8 cellular contexts compared by ENCODE assay signal in the genomic region with DNA sequence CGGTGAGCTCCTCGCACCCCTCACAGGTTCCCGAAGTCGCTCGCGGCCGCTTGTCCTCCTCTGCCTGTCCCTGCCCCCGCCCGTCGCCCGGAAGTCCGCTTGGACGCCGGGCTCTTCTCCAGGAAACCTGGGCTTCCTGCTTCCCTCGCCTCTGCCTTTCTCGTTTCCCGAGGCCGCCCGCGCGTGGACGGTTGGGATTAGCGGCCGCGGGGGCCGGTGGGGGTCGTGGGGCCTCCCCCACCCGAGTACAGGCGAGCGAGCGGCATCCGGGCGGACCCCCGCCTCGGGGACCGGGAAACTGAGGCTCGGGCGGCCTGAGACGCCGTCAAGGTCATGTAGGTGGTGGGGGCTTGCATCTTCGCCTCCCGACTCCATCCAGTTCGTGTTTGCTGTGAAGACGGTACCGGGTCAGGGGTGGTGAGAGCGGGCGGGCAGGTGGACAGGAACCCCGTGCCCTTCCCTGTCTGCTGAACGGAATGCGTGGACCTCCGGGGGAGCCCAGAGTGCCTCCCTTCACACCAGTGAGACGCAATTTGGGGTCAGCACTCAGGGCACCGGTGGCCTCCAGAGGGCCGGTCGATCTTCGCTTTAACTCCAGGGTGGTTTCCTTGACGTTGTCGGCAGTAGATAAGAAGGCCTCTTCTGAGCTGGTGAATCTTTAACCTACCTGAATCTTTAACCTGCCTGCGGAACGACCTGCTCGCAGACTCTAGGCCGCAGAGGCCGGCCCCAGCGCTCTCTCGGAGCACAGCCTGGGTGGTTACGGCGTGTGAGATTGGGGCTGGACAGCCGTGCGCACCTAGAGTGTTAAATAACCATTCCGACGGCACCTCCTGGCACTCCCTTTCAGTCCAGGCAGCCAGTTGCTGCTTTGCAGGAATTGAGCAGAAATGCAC. TPM values are rescaled to one million over a fixed set of nuclear protein-coding genes. Genes with fewer than 3 reads are reported as not detected.
DNase-seq lines count a peak whose midpoint lies in the region; ATAC-seq and TF ChIP-seq lines count a peak whose summit lies in the region.

No MANE protein-coding gene starts in this region.

- H3K27ac ChIP-seq in IMR-90 (ENCODE audit: insufficient read depth, low read length) (peak overlapping the region; percentile 99), psoas muscle (peak overlapping the region; percentile 100)

- peak overlapping the region; percentile 98 for H3K4ac ChIP-seq in IMR-90 (ENCODE audit: low read depth, low read length)

- peak overlapping the region; percentile 86 for H4K5ac ChIP-seq in IMR-90 (ENCODE audit: low read depth, low read length)

- no peak overlapping the region for H2BK15ac ChIP-seq in IMR-90 (ENCODE audit: low read depth, low read length)

- peaks cover under 1 to 46% of the 10 kb centered on the region in 2 experiments; a peak in 2 of 4 replicates for H3K79me1 ChIP-seq in IMR-90 (ENCODE audit: low read depth in 1 of 2, low read length in 2 of 2)

- H3K4me2 ChIP-seq in IMR-90 (ENCODE audit: low read depth, low read length): peak overlapping the region; percentile 98

- peaks cover 4% of the 10 kb centered on the region; the same call in 1 of the 2 replicates for H3K36me3 ChIP-seq in IMR-90 (ENCODE audit: control insufficient read depth, insufficient read depth, low read length)
- peaks cover 0 to under 1% of the 10 kb centered on the region in 2 donors for H3K36me3 ChIP-seq in psoas muscle (ENCODE audit: insufficient read depth in 1 of 2, low read depth in 1 of 2)

- peaks cover 18% of the 10 kb centered on the region for H3K9me1 ChIP-seq in IMR-90 (ENCODE audit: insufficient read depth, low read length)

- 1% methylated on average over 31 of the region's 71 CpGs; no CpG with 5 or more reads in 1 of the 2 experiments for WGBS in IMR-90 (ENCODE audit: extremely low coverage in 2 of 2, insufficient read length in 1 of 2), 2 experiments
- WGBS in psoas muscle, 3 donors: 0 to 1% (median 1%) methylated on average over 50 to 71 of the region's 71 CpGs

- H3K4me1 ChIP-seq in IMR-90 (ENCODE audit: control insufficient read depth, insufficient read depth, low read length): peaks cover 27% of the 10 kb centered on the region
- H3K4me1 ChIP-seq in psoas muscle: peaks cover 51% of the 10 kb centered on the region

- H3K27me3 ChIP-seq in IMR-90 (ENCODE audit: control insufficient read depth, insufficient read depth, low read length) (no peaks in the 10 kb centered on the region), psoas muscle (ENCODE audit: insufficient read depth in 3 of 3, low read length in 2 of 3) (no peaks in the 10 kb centered on the region)

- peak overlapping the region; percentile 83 for H3K56ac ChIP-seq in IMR-90 (ENCODE audit: extremely low read depth, insufficient read depth, low read length)

- peak overlapping the region; percentile 80 for H2AFZ ChIP-seq in IMR-90 (replicated peaks; ENCODE audit: low read length, poor library complexity)

- H2BK120ac ChIP-seq in IMR-90 (ENCODE audit: low read depth, low read length): peak overlapping the region; percentile 17; the same call in 1 of the 2 replicates

- peak overlapping the region; percentile 62 for H3K14ac ChIP-seq in IMR-90 (replicated peaks; ENCODE audit: low read depth, low read length)

- peaks cover 58% of the 10 kb centered on the region for H4K20me1 ChIP-seq in IMR-90 (ENCODE audit: insufficient read depth, low read length)

- dilution Hi-C loops in IMR-90 (cut with HindIII; ENCODE audit: low sequenced_read_pairs, unreplicated experiment): no loop called here

- peak overlapping the region; percentile 99 for H3K9ac ChIP-seq in IMR-90 (ENCODE audit: low read depth, low read length)

- intact Hi-C loops in IMR-90 (cut with micrococcal nuclease): loop anchor here (5.0 to 10.0 kb wide), 4 partner anchors 86 to 598 kb away; partner anchors contain the start of gene WNT9A
- intact Hi-C loops in Right ventricle myocardium superior (cut with DNase I): no loop called here
- intact Hi-C loops in psoas muscle (cut with DNase I): loop anchor here in 1 of 2 donors (10.0 kb wide), 1 partner anchor 348 kb away; the partner anchor contains the start of genes JMJD4 and SNAP47

- no peak overlapping the region for H2BK20ac ChIP-seq in IMR-90 (ENCODE audit: low read depth, low read length)

- CTCF ChIA-PET in IMR-90 (lab: Yijun Ruan, JAX): no interaction called here

- H2AK5ac ChIP-seq in IMR-90 (ENCODE audit: low read depth, low read length): peak overlapping the region; percentile 100

- H3K23ac ChIP-seq in IMR-90 (ENCODE audit: low read depth, low read length): peak overlapping the region; percentile 87

- ATAC-seq in IMR-90 (ENCODE audit: low read depth): peak; percentile 8
- no peak for ATAC-seq in Right ventricle myocardium superior (ENCODE audit: poor library complexity)
- peak in 2 of 4 donors; percentile 13 to 30 for ATAC-seq in psoas muscle
- ATAC-seq in GM18520 (IDR thresholded peaks at IDR 0.05; ENCODE audit: unreplicated experiment): no peak

- TF ChIP-seq CTCF in IMR-90 (conservative IDR thresholded peaks at IDR 0.05; ENCODE audit: low read depth, low read length) (no peak), psoas muscle (IDR thresholded peaks at IDR 0.05) (no peak), GM10266 (IDR thresholded peaks at IDR 0.05; ENCODE audit: control insufficient read depth, insufficient read depth, low read depth, missing control alignments) (no peak)

- H4K8ac ChIP-seq in IMR-90 (ENCODE audit: low read depth in 2 of 2, low read length in 2 of 2): peak overlapping the region; percentile 77 to 89

- TF ChIP-seq POLR2A in IMR-90 (IDR thresholded peaks at IDR 0.05; ENCODE audit: low read depth, low read length): no peak

- in situ Hi-C loops in IMR-90 (cut with MboI; ENCODE audit: low sequenced_read_pairs): loop anchor here (10.0 kb wide), 1 partner anchor 318 kb away; no protein-coding TSS in a partner anchor

- H2BK5ac ChIP-seq in IMR-90 (ENCODE audit: low read depth, low read length, poor library complexity, severe bottlenecking): peak overlapping the region; percentile 97

- TF ChIP-seq RAD21 in IMR-90 (IDR thresholded peaks at IDR 0.05; ENCODE audit: low read length): no peak

- peak overlapping the region; percentile 100 for H2AK9ac ChIP-seq in IMR-90 (replicated peaks; ENCODE audit: low read depth, low read length, poor library complexity)

- H3K9me3 ChIP-seq in IMR-90 (ENCODE audit: control insufficient read depth, insufficient read depth, low read length) (no peaks in the 10 kb centered on the region), psoas muscle (no peaks in the 10 kb centered on the region)

- no TSS peak for BruUV-seq in IMR-90 (replicated peaks; lab: Mats Ljungman, UMichigan)

- POLR2A ChIA-PET in IMR-90 (lab: Charles Lee; ENCODE audit: unreplicated experiment): no interaction called here

- H3K4me3 ChIP-seq in IMR-90 (ENCODE audit: insufficient read depth, low read depth, low read length) (peak overlapping the region; percentile 100), psoas muscle (peak overlapping the region; percentile 99)

- peak; percentile 25 for DNase-seq in stimulated activated CD4-positive, alpha-beta T cell treated with anti-CD3 and anti-CD28 coated beads, Interleukin-1b, Interleukin-23, amount 100 ng/mL, for 48 hours
- no peak for DNase-seq in stimulated activated CD4-positive, alpha-beta T cell treated with anti-CD3 and anti-CD28 coated beads, Interleukin-12 subunit alpha, Interleukin-12 subunit beta, amount 100 ng/mL, for 4 hours
- DNase-seq in IMR-90 (peak; percentile 29), Right ventricle myocardium superior (peak; percentile 76), psoas muscle (peak; percentile 69 to 86), GM10266 (ENCODE audit: extremely low spot score) (no peak)
- DNase-seq in activated naive CD4-positive, alpha-beta T cell treated with anti-CD3 and anti-CD28 coated beads, Interleukin-2, amount 50 U/mL, for 16 hours: peak; percentile 30

- peak overlapping the region; percentile 92 for H4K91ac ChIP-seq in IMR-90 (ENCODE audit: insufficient read depth, low read depth, low read length)

- H3K18ac ChIP-seq in IMR-90 (ENCODE audit: low read depth, low read length): peak overlapping the region; percentile 76

TF ChIP-seq in IMR-90, 13 proteins besides CTCF, POLR2A, EP300 and RAD21 (continues in another document):
- TF ChIP-seq USF2 (IDR thresholded peaks at IDR 0.05; ENCODE audit: low read depth, low read length) (no peak), BHLHE40 (IDR thresholded peaks at IDR 0.05; ENCODE audit: low read depth, low read length) (no peak)

RNA-seq across cellular contexts. Expression of gene ARF1, which starts 0.7 kb away (rescaled TPM):
- 306 and 330 TPM in 2 replicates for total RNA-seq in IMR-90 (2012; rRNA removed)
- polyA plus RNA-seq in IMR-90 (2012; rRNA removed): 1,099 and 1,100 TPM in 2 replicates
- polyA plus RNA-seq in IMR-90 (2012; cell fraction: cytosol; rRNA removed): 570 and 893 TPM in 2 replicates
- polyA plus RNA-seq in IMR-90 (2012; cell fraction: nucleus; rRNA removed; ENCODE audit: low replicate concordance): 435 and 685 TPM in 2 replicates
- total RNA-seq in Right ventricle myocardium superior: 251 TPM
- 100 to 1,000 TPM; 176 to 328 (median 256) TPM for total RNA-seq in psoas muscle
- polyA plus RNA-seq in psoas muscle: 100 to 1,000 TPM; 257 to 612 (median 345) TPM

RNA-seq across cellular contexts. Expression of gene C1orf35, which starts 19.9 kb away (rescaled TPM):
- 4.3 and 4.7 TPM in 2 replicates for total RNA-seq in IMR-90 (2012; rRNA removed)
- 13.0 and 15.4 TPM in 2 replicates for polyA plus RNA-seq in IMR-90 (2012; rRNA removed)
- polyA plus RNA-seq in IMR-90 (2012; cell fraction: cytosol; rRNA removed): 20.6 and 27.3 TPM in 2 replicates
- 46.8 and 78.0 TPM in 2 replicates for polyA plus RNA-seq in IMR-90 (2012; cell fraction: nucleus; rRNA removed; ENCODE audit: low replicate concordance)
- 7.3 TPM for total RNA-seq in Right ventricle myocardium superior
- total RNA-seq in psoas muscle: 1 to 10 TPM; 3.6 to 6.5 (median 5.1) TPM
- 1 to 10 TPM; 5.7 to 8.2 (median 7.8) TPM for polyA plus RNA-seq in psoas muscle

RNA-seq across cellular contexts. Expression of gene MRPL55, which starts 25.9 kb away (rescaled TPM):
- 48.9 TPM in 2 replicates for total RNA-seq in IMR-90 (2012; rRNA removed)
- 95.4 and 121 TPM in 2 replicates for polyA plus RNA-seq in IMR-90 (2012; rRNA removed)
- 115 and 152 TPM in 2 replicates for polyA plus RNA-seq in IMR-90 (2012; cell fraction: cytosol; rRNA removed)
- 146 and 244 TPM in 2 replicates for polyA plus RNA-seq in IMR-90 (2012; cell fraction: nucleus; rRNA removed; ENCODE audit: low replicate concordance)
- total RNA-seq in Right ventricle myocardium superior: 65.6 TPM
- total RNA-seq in psoas muscle: 10 to 100 TPM; 35.7 to 43.4 (median 39.2) TPM
- 10 to 100 TPM; 70.9 to 86.2 (median 81.8) TPM for polyA plus RNA-seq in psoas muscle

RNA-seq across cellular contexts. Expression of gene GUK1, which starts 56.9 kb away (rescaled TPM):
- total RNA-seq in IMR-90 (2012; rRNA removed) (465 and 524 TPM in 2 replicates), Right ventricle myocardium superior (143 TPM), psoas muscle (100 to 1,000 TPM in 1 of 4 donors, 10 to 100 TPM in 3; 90.2 to 122 (median 92.8) TPM)
- polyA plus RNA-seq in IMR-90 (2012; rRNA removed) (548 and 630 TPM in 2 replicates), psoas muscle (100 to 1,000 TPM; 161 to 271 (median 166) TPM)
- 522 and 1,067 TPM in 2 replicates for polyA plus RNA-seq in IMR-90 (2012; cell fraction: cytosol; rRNA removed)
- polyA plus RNA-seq in IMR-90 (2012; cell fraction: nucleus; rRNA removed; ENCODE audit: low replicate concordance): 571 and 1,090 TPM in 2 replicates

Comparison
In these comparisons a context has a peak if more than half of its experiments do, and no peak if none do; other contexts are left out.
1. DNase-seq: peak in stimulated activated CD4-positive, alpha-beta T cell treated with anti-CD3 and anti-CD28 coated beads, Interleukin-1b, Interleukin-23, amount 100 ng/mL, for 48 hours (single experiment), IMR-90 (single experiment), activated naive CD4-positive, alpha-beta T cell treated with anti-CD3 and anti-CD28 coated beads, Interleukin-2, amount 50 U/mL, for 16 hours (single experiment), Right ventricle myocardium superior (single experiment) and psoas muscle (2 of 2); none in stimulated activated CD4-positive, alpha-beta T cell treated with anti-CD3 and anti-CD28 coated beads, Interleukin-12 subunit alpha, Interleukin-12 subunit beta, amount 100 ng/mL, for 4 hours (single experiment) and GM10266 (single experiment).